Comparison of ENCODE assay signal across 16 cellular contexts in the genomic region with DNA sequence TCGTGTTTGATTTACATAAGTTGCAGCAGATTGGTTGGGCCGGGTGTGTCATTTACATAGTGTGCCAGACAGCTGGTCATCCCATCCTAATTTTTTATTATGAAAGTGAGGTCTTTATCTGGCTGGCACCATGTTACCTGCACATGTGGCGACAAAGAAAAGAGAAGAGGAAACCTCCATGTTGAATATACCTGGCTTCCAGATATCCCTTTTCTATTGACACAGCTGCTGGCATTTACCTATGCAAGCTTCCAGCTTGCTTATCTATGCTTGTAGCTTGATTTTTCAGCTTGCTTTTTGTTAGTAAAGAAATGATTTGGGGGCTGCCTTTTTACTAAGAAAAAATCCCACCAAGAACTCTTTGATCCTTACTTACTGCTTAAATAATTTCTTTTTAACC.
DNase-seq lines count a peak whose midpoint lies in the region; ATAC-seq, FAIRE-seq and TF ChIP-seq lines count a peak whose summit lies in the region.
"Had no signal": no experiment of that assay in that cellular context is flagged by ENCODE, and none has a peak within 500 bp of the region (broad histone marks: within the 10 kb centered on the region; RNA-seq: fewer than 3 reads in every experiment).

No MANE protein-coding gene starts in this region.

- no peak overlapping the region for H3K14ac ChIP-seq in trophoblast cell (ENCODE audit: low read length)

- H4K12ac ChIP-seq in trophoblast cell (ENCODE audit: low read depth, low read length), result no peak overlapping the region

- no peak overlapping the region for H4K91ac ChIP-seq in trophoblast cell (ENCODE audit: low read depth, low read length)

- H3K36me3 ChIP-seq in pancreas, result no peaks in the 10 kb centered on the region
- no peaks in the 10 kb centered on the region for H3K36me3 ChIP-seq in trophoblast cell (ENCODE audit: control insufficient read depth in 1 of 2, insufficient read depth in 2 of 2, low read length in 2 of 2)
- no peaks in the 10 kb centered on the region for H3K36me3 ChIP-seq in left ventricle myocardium inferior
- H3K36me3 ChIP-seq: HAP-1 had no signal

- H3K9ac ChIP-seq in trophoblast cell (ENCODE audit: low read length), result no peak overlapping the region

- no peak overlapping the region for H3K4me2 ChIP-seq in trophoblast cell (ENCODE audit: low read length)

- H3K23ac ChIP-seq in trophoblast cell (ENCODE audit: low read length), result no peak overlapping the region

- intact Hi-C loops in pancreas (cut with DNase I) (no loop called here), left ventricle myocardium inferior (cut with micrococcal nuclease) (no loop called here)

- H3K18ac ChIP-seq in trophoblast cell (ENCODE audit: low read length), result no peak overlapping the region

- H3K27me3 ChIP-seq in pancreas (no peaks in the 10 kb centered on the region), trophoblast cell (ENCODE audit: insufficient read depth, low read length) (no peaks in the 10 kb centered on the region), left ventricle myocardium inferior (ENCODE audit: low read depth) (no peaks in the 10 kb centered on the region)

- peaks cover 4 to 17% (median 5%) of the 10 kb centered on the region in 3 donors for H3K4me1 ChIP-seq in pancreas
- no peaks in the 10 kb centered on the region for H3K4me1 ChIP-seq in trophoblast cell (ENCODE audit: control insufficient read depth in 1 of 2, insufficient read depth in 2 of 2, low read length in 2 of 2)
- no peaks in the 10 kb centered on the region for H3K4me1 ChIP-seq in left ventricle myocardium inferior
- H3K4me1 ChIP-seq: HAP-1 had no signal

- no peak overlapping the region for H2AK5ac ChIP-seq in trophoblast cell (ENCODE audit: low read length)

- WGBS in pancreas, 2 donors, result 37 to 42% methylated on average over 3 of the region's 3 CpGs
- no CpG with 5 or more reads among the region's 3 CpGs for WGBS in trophoblast cell (ENCODE audit: extremely low coverage, insufficient coverage, insufficient read length)

- H3K27ac ChIP-seq in pancreas, result no peak overlapping the region
- H3K27ac ChIP-seq in trophoblast cell (ENCODE audit: low read depth, low read length), result no peak overlapping the region
- H3K27ac ChIP-seq in left ventricle myocardium inferior (replicated peaks), result no peak overlapping the region
- H3K27ac ChIP-seq: SK-N-MC had no signal

- no peak for FAIRE-seq in pancreas (lab: Jason Lieb, UNC)
- FAIRE-seq: GM19239 had no signal

- H3K4me3 ChIP-seq in pancreas (no peak overlapping the region), trophoblast cell (ENCODE audit: low read depth, low read length) (no peak overlapping the region), left ventricle myocardium inferior (no peak overlapping the region)
- H3K4me3 ChIP-seq: HAP-1, SK-N-MC had no signal

- H2BK120ac ChIP-seq in trophoblast cell (ENCODE audit: insufficient read depth, low read length, poor library complexity), result no peak overlapping the region

- no peak overlapping the region for H2AFZ ChIP-seq in trophoblast cell (ENCODE audit: insufficient read depth, low read length, poor library complexity)

- no peak overlapping the region for H2BK12ac ChIP-seq in trophoblast cell (ENCODE audit: low read length)

- H3K79me1 ChIP-seq in trophoblast cell (ENCODE audit: low read length), result no peaks in the 10 kb centered on the region

- TF ChIP-seq CTCF in pancreas (IDR thresholded peaks at IDR 0.05) (no peak), left ventricle myocardium inferior (IDR thresholded peaks at IDR 0.05; ENCODE audit: borderline replicate concordance) (no peak)

- peak; percentile 71 to 81 (median 76) for ATAC-seq in pancreas

- no peak overlapping the region for H4K8ac ChIP-seq in trophoblast cell (ENCODE audit: low read depth, low read length)

- no peaks in the 10 kb centered on the region for H3K9me3 ChIP-seq in pancreas
- no peaks in the 10 kb centered on the region for H3K9me3 ChIP-seq in trophoblast cell (ENCODE audit: insufficient read depth, low read depth, low read length)
- peaks cover 23% of the 10 kb centered on the region for H3K9me3 ChIP-seq in left ventricle myocardium inferior (replicated peaks)
- H3K9me3 ChIP-seq: HAP-1 had no signal

- no peak overlapping the region for H2BK5ac ChIP-seq in trophoblast cell (ENCODE audit: low read depth, low read length, poor library complexity)

- DNase-seq in NCI-H2171 treated with DMSO at 0.1 percent for 48 hours (lab: John Stamatoyannopoulos, UW) (peak; percentile 13), NCI-H2171 (lab: John Stamatoyannopoulos, UW) (no peak), NCI-H2196 (lab: John Stamatoyannopoulos, UW; ENCODE audit: unreplicated experiment) (peak; percentile 10), NCI-H748 (lab: John Stamatoyannopoulos, UW; ENCODE audit: unreplicated experiment) (peak; percentile 97), pancreas (peak in 3 of 6 donors; percentile 13 to 41 (median 34)), trophoblast cell (no peak), left ventricle myocardium inferior (no peak)
- DNase-seq in NK-92 treated with Interleukin-12 subunit alpha and Interleukin-12 subunit beta, amount 100 ng/mL, for 24 hours (lab: John Stamatoyannopoulos, UW), result no peak
- DNase-seq: 8988T; CD4-positive, alpha-beta memory T cell; NCI-H1048; NCI-H187; NCI-H446 had no signal

- no peak overlapping the region for H3K4ac ChIP-seq in trophoblast cell (ENCODE audit: low read depth, low read length)

- H3K79me2 ChIP-seq in trophoblast cell (ENCODE audit: control insufficient read depth, insufficient read depth, low read length, poor library complexity), result no peaks in the 10 kb centered on the region

Comparison
In these comparisons a context has a peak if more than half of its experiments do, and no peak if none do; other contexts are left out.
1. DNase-seq: peak in NCI-H2171 treated with DMSO at 0.1 percent for 48 hours (single experiment), NCI-H2196 (single experiment) and NCI-H748 (single experiment); none in NCI-H2171 (single experiment), trophoblast cell (0 of 2), NK-92 treated with Interleukin-12 subunit alpha and Interleukin-12 subunit beta, amount 100 ng/mL, for 24 hours (single experiment) and left ventricle myocardium inferior (single experiment).